Comparison of ENCODE assay signal across 17 cellular contexts in the genomic region with DNA sequence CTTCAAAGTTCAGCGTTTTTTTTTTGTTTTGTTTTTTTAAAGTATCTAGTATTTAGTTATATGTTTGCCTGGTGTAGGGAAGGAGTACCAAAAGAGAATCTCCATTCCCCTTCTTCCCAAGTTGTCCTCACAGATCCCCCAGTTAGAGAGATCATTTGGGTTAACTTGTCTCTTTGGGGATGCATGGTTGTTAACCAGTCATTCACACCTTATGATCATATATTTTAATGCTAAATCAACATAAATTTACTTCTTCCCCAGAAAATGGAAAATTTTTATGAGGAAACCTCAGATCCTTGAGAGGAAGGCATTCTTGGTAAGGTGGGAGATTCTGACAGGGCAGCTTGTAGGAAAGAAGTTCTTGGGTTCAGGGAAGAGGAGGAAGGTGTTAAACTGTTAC. TPM values are rescaled to one million over a fixed set of nuclear protein-coding genes. Genes with fewer than 3 reads are reported as not detected.
DNase-seq lines count a peak whose midpoint lies in the region; ATAC-seq and TF ChIP-seq lines count a peak whose summit lies in the region.
"Had no signal": no experiment of that assay in that cellular context is flagged by ENCODE, and none has a peak within 500 bp of the region (broad histone marks: within the 10 kb centered on the region; RNA-seq: fewer than 3 reads in every experiment).

No MANE protein-coding gene starts in this region.

- H3K4me1 Mint-ChIP-seq in activated naive CD4-positive, alpha-beta T cell treated with anti-CD3 and anti-CD28 coated beads, Interleukin-2, amount 10 ng/mL, durations not matched to agents 7 days and 5 days, result peaks cover 40% of the 10 kb centered on the region
- H3K4me1 Mint-ChIP-seq in memory B cell, result peaks cover 16% of the 10 kb centered on the region

- H3K9me3 ChIP-seq in Panc1 (ENCODE audit: control insufficient read depth, insufficient read depth, low read depth, low read length) (no peaks in the 10 kb centered on the region), osteoblast (ENCODE audit: low read depth, low read length) (no peaks in the 10 kb centered on the region)
- H3K9me3 ChIP-seq: SJCRH30 had no signal

- H3K9me3 Mint-ChIP-seq in activated naive CD4-positive, alpha-beta T cell treated with anti-CD3 and anti-CD28 coated beads, Interleukin-2, amount 10 ng/mL, durations not matched to agents 7 days and 5 days, result peaks cover 9% of the 10 kb centered on the region
- H3K9me3 Mint-ChIP-seq in memory B cell, result no peaks in the 10 kb centered on the region

- no peak overlapping the region for H3K4me2 ChIP-seq in osteoblast (ENCODE audit: insufficient read depth, low read length)

- H2AFZ ChIP-seq in osteoblast (ENCODE audit: low read length), result no peak overlapping the region

- in situ Hi-C loops in Panc1 (cut with HindIII; ENCODE audit: low pct_unique_long_range_greater_than_20kb, low sequenced_read_pairs), result no loop called here

- CTCF ChIA-PET in activated naive CD4-positive, alpha-beta T cell treated with anti-CD3 and anti-CD28 coated beads, Interleukin-2, amount 10 ng/mL, durations not matched to agents 7 days and 5 days (lab: Charles Lee), result interaction anchor here (3.2 kb wide), 1 partner anchor 38 kb away, joined by 10 read pairs; no protein-coding TSS in a partner anchor
- CTCF ChIA-PET in Panc1 (lab: Charles Lee), result no interaction called here

- TF ChIP-seq CTCF in Panc1 (IDR thresholded peaks at IDR 0.05) (no peak), osteoblast (IDR thresholded peaks at IDR 0.05; ENCODE audit: extremely low read depth, low read depth, low read length) (no peak)

- ATAC-seq in Panc1 (no peak), memory B cell (ENCODE audit: low read depth) (no peak), HG03460 (IDR thresholded peaks at IDR 0.05; ENCODE audit: unreplicated experiment) (no peak)
- ATAC-seq: PC-3 had no signal

- no TSS peak for BruUV-seq in Panc1 (replicated peaks; lab: Mats Ljungman, UMichigan)

- peak overlapping the region; percentile 19 for H3K4me3 Mint-ChIP-seq in activated naive CD4-positive, alpha-beta T cell treated with anti-CD3 and anti-CD28 coated beads, Interleukin-2, amount 10 ng/mL, durations not matched to agents 7 days and 5 days
- peak overlapping the region; percentile 7 for H3K4me3 Mint-ChIP-seq in memory B cell

- H3K27ac ChIP-seq in Panc1 (ENCODE audit: low read length) (peak overlapping the region; percentile 71), osteoblast (ENCODE audit: low read depth, low read length) (no peak overlapping the region)
- H3K27ac ChIP-seq: SJCRH30 had no signal

- peaks cover 56% of the 10 kb centered on the region for H3K27me3 Mint-ChIP-seq in activated naive CD4-positive, alpha-beta T cell treated with anti-CD3 and anti-CD28 coated beads, Interleukin-2, amount 10 ng/mL, durations not matched to agents 7 days and 5 days
- peaks cover 3% of the 10 kb centered on the region for H3K27me3 Mint-ChIP-seq in memory B cell

- H3K36me3 ChIP-seq in Panc1 (ENCODE audit: control insufficient read depth, insufficient read depth, low read length) (no peaks in the 10 kb centered on the region), osteoblast (ENCODE audit: insufficient read depth, low read length) (no peaks in the 10 kb centered on the region)
- H3K36me3 ChIP-seq: SJCRH30 had no signal

- H4K20me1 ChIP-seq in osteoblast (ENCODE audit: insufficient read depth, low read length), result peaks cover 14% of the 10 kb centered on the region

- H3K27ac Mint-ChIP-seq in activated naive CD4-positive, alpha-beta T cell treated with anti-CD3 and anti-CD28 coated beads, Interleukin-2, amount 10 ng/mL, durations not matched to agents 7 days and 5 days, result peak overlapping the region; percentile 66
- peak overlapping the region; percentile 97 for H3K27ac Mint-ChIP-seq in memory B cell

- peaks cover 32% of the 10 kb centered on the region for H3K79me2 ChIP-seq in osteoblast (ENCODE audit: insufficient read depth, low read length)

- no peak overlapping the region for H3K4me3 ChIP-seq in Panc1 (ENCODE audit: low read depth in 2 of 2, low read length in 2 of 2)
- H3K4me3 ChIP-seq in osteoblast (ENCODE audit: insufficient read depth, low read length), result no peak overlapping the region
- H3K4me3 ChIP-seq: SJCRH30 had no signal

- POLR2A ChIA-PET in Panc1 (lab: Charles Lee), result no interaction called here

- peaks cover 45% of the 10 kb centered on the region for H3K4me1 ChIP-seq in Panc1 (ENCODE audit: control insufficient read depth, insufficient read depth, low read length)
- peaks cover 28% of the 10 kb centered on the region for H3K4me1 ChIP-seq in osteoblast (ENCODE audit: insufficient read depth, low read length)
- H3K4me1 ChIP-seq: SJCRH30 had no signal

- H3K27me3 ChIP-seq in Panc1 (ENCODE audit: control insufficient read depth, insufficient read depth, low read length) (no peaks in the 10 kb centered on the region), osteoblast (ENCODE audit: insufficient read depth, low read length) (no peaks in the 10 kb centered on the region)
- H3K27me3 ChIP-seq: SJCRH30 had no signal

- intact Hi-C loops in Panc1 (cut with micrococcal nuclease; ENCODE audit: unreplicated experiment), result no loop called here

- no peak for DNase-seq in activated naive CD4-positive, alpha-beta T cell treated with anti-CD3 and anti-CD28 coated beads, Interleukin-2, amount 10 ng/mL, durations not matched to agents 7 days and 5 days
- DNase-seq in activated naive CD4-positive, alpha-beta T cell (lab: John Stamatoyannopoulos, UW), result no peak
- no peak for DNase-seq in Panc1 (ENCODE audit: low read depth, low spot score)
- no peak for DNase-seq in memory B cell (ENCODE audit: low spot score in 2 of 2)
- DNase-seq in osteoblast (ENCODE audit: insufficient read length, low spot score, missing footprints), result peak; percentile 55
- no peak for DNase-seq in T-helper 9 cell
- DNase-seq in NCI-H2171 (lab: John Stamatoyannopoulos, UW), result no peak
- DNase-seq: C1 segment of cervical spinal cord, DMS79, HCEC 1CT, NCI-H1417 treated with DMSO at 0.1 percent for 48 hours, NCI-H1930, NCI-H510A, NCI-H774, PC-3, SJCRH30 had no signal

- peaks cover 12% of the 10 kb centered on the region for H3K36me3 Mint-ChIP-seq in activated naive CD4-positive, alpha-beta T cell treated with anti-CD3 and anti-CD28 coated beads, Interleukin-2, amount 10 ng/mL, durations not matched to agents 7 days and 5 days
- no peaks in the 10 kb centered on the region for H3K36me3 Mint-ChIP-seq in memory B cell

RNA-seq across cellular contexts. Expression of a gene that starts 1.5 kb away (rescaled TPM):
- 43.6 TPM for total RNA-seq in Panc1 (2021; ENCODE audit: unreplicated experiment)
- 9.0 TPM for polyA plus RNA-seq in Panc1 (2012; ENCODE audit: insufficient read length)
- total RNA-seq in osteoblast, result 40.2 and 41.0 TPM in 2 replicates
